ENCODE assay signal across 8 cellular contexts in genomic region chr1:826831-827220, GRCh38.
DNase-seq lines count a peak whose midpoint lies in the region; ATAC-seq and TF ChIP-seq lines count a peak whose summit lies in the region.
"Not testable (repeated sequence)": the region's sequence is repeated elsewhere in the genome, so short reads cannot be mapped to it uniquely, and the experiment has no call there.

No MANE protein-coding gene starts in this region.

- peak overlapping the region; percentile 92 to 93 for H3K27ac ChIP-seq in breast epithelium
- peak overlapping the region; percentile 92 for H3K27ac ChIP-seq in right cardiac atrium (ENCODE audit: low read length)
- peak overlapping the region; percentile 91 for H3K27ac ChIP-seq in tibial artery

- not testable (repeated sequence) for H3K36me3 Mint-ChIP-seq in T-helper 17 cell (ENCODE audit: low read depth); neural crest cell (ENCODE audit: low read depth)

- H3K4me3 ChIP-seq in GM12875 (ENCODE audit: low read depth, low read length) (peak overlapping the region; percentile 54), HAP-1 (peak overlapping the region; percentile 31), breast epithelium (peak overlapping the region; percentile 50 to 72 (median 58)), right cardiac atrium (ENCODE audit: low read length) (peak overlapping the region; percentile 51), tibial artery (peak overlapping the region; percentile 64 to 67)

- WGBS in right cardiac atrium = 0% methylated on average over 19 of the region's 25 CpGs

- intact Hi-C loops in breast epithelium (cut with DNase I; ENCODE audit: low total_unique reads); right cardiac atrium (cut with DNase I); tibial artery (cut with DNase I; ENCODE audit: low total_unique reads): not testable (repeated sequence)

- ATAC-seq in HG03521 (IDR thresholded peaks at IDR 0.05; ENCODE audit: unreplicated experiment) (peak; percentile 4), T-helper 17 cell (peak; percentile 20), right cardiac atrium (peak in 1 of 2 donors; percentile 61)

- H3K9me3 ChIP-seq in HAP-1; T-helper 17 cell (ENCODE audit: control insufficient read depth, low read length, poor library complexity, severe bottlenecking); breast epithelium; right cardiac atrium (ENCODE audit: control insufficient read depth, low read length); tibial artery: not testable (repeated sequence)

- not testable (repeated sequence) for TF ChIP-seq POLR2A in breast epithelium (IDR thresholded peaks at IDR 0.05)

- in situ Hi-C loops in HAP-1 (cut with MboI; ENCODE audit: low sequenced_read_pairs) = not testable (repeated sequence)

- H3K9me3 Mint-ChIP-seq in neural crest cell = not testable (repeated sequence)

- TF ChIP-seq CTCF in GM12875 (IDR thresholded peaks at IDR 0.05; ENCODE audit: borderline replicate concordance, insufficient read depth, low read depth, low read length); breast epithelium (IDR thresholded peaks at IDR 0.05); neural crest cell (conservative IDR thresholded peaks at IDR 0.05); tibial artery (IDR thresholded peaks at IDR 0.05): not testable (repeated sequence)

- not testable (repeated sequence) for H3K36me3 ChIP-seq in HAP-1 (replicated peaks); breast epithelium; tibial artery

- H3K4me1 Mint-ChIP-seq in T-helper 17 cell = peaks cover 19% of the 10 kb centered on the region
- peaks cover 26% of the 10 kb centered on the region for H3K4me1 Mint-ChIP-seq in neural crest cell

- H3K4me3 Mint-ChIP-seq in T-helper 17 cell (peak overlapping the region; percentile 95), neural crest cell (peak overlapping the region; percentile 98)

- not testable (repeated sequence) for H3K4me1 ChIP-seq in HAP-1; breast epithelium; right cardiac atrium (ENCODE audit: control insufficient read depth, insufficient read depth, low read length)
- peaks cover 0 to 33% (median 2%) of the 10 kb centered on the region in 4 donors for H3K4me1 ChIP-seq in tibial artery

- peak in 1 of 2 experiments; percentile 18 for DNase-seq in HAP-1 (ENCODE audit: low spot score in 2 of 2)
- DNase-seq in T-helper 17 cell; breast epithelium (ENCODE audit: low spot score in 2 of 2); right cardiac atrium; neural crest cell (ENCODE audit: low read depth, low spot score): not testable (repeated sequence)
- DNase-seq in tibial artery = peak in 1 of 2 donors; percentile 68

- H3K27me3 ChIP-seq in HAP-1 (ENCODE audit: low read depth); breast epithelium; right cardiac atrium (ENCODE audit: control insufficient read depth, insufficient read depth); tibial artery: not testable (repeated sequence)

- H3K27me3 Mint-ChIP-seq in T-helper 17 cell; neural crest cell (ENCODE audit: low read depth): not testable (repeated sequence)

- H3K27ac Mint-ChIP-seq in T-helper 17 cell (peak overlapping the region; percentile 95), neural crest cell (ENCODE audit: unreplicated experiment) (peak overlapping the region; percentile 93)
